In genomic region chr13:110338441-110339101, GRCh38 we compare ENCODE assay signal across 10 cellular contexts. TPM values are rescaled to one million over a fixed set of nuclear protein-coding genes. Genes with fewer than 3 reads are reported as not detected.
DNase-seq lines count a peak whose midpoint lies in the region; ATAC-seq, FAIRE-seq and TF ChIP-seq lines count a peak whose summit lies in the region.
"Had no signal": no experiment of that assay in that cellular context is flagged by ENCODE, and none has a peak within 500 bp of the region (broad histone marks: within the 10 kb centered on the region; RNA-seq: fewer than 3 reads in every experiment).

No MANE protein-coding gene starts in this region.

- ATAC-seq in GM18498 (IDR thresholded peaks at IDR 0.05; ENCODE audit: unreplicated experiment) = no peak
- no peak for ATAC-seq in HG03460 (IDR thresholded peaks at IDR 0.05; ENCODE audit: unreplicated experiment)

- no peak for FAIRE-seq in small intestine (lab: Jason Lieb, UNC)

- H3K4me1 ChIP-seq in skeletal muscle satellite cell (ENCODE audit: control insufficient read depth, insufficient read depth, low read length) (peaks cover 48% of the 10 kb centered on the region), small intestine (ENCODE audit: control insufficient read depth in 2 of 2, insufficient read depth in 1 of 2, low read depth in 1 of 2, low read length in 1 of 2) (peaks cover 0 to 9% of the 10 kb centered on the region in 2 donors)
- H3K4me1 ChIP-seq: Caco-2 had no signal

- H3K36me3 ChIP-seq in skeletal muscle satellite cell (ENCODE audit: insufficient read depth, low read length) (peaks cover 3% of the 10 kb centered on the region), small intestine (ENCODE audit: control insufficient read depth in 2 of 2, insufficient read depth in 2 of 2, low read length in 2 of 2) (no peaks in the 10 kb centered on the region)

- 41 to 64% (median 59%) methylated on average over 13 of the region's 13 CpGs for WGBS in small intestine, 3 donors

- H3K27ac ChIP-seq in layer of hippocampus (ENCODE audit: low read depth, low read length) (peak overlapping the region; percentile 46), small intestine (ENCODE audit: low read depth in 1 of 2, low read length in 1 of 2) (peak overlapping the region in 1 of 2 donors; percentile 93)

- H3K4me3 ChIP-seq in choroid plexus epithelial cell (ENCODE audit: low read depth, low read length) (no peak overlapping the region), skeletal muscle satellite cell (ENCODE audit: low read length) (no peak overlapping the region), small intestine (ENCODE audit: low read depth in 1 of 2, low read length in 2 of 2) (no peak overlapping the region)

- H3K4me2 ChIP-seq in skeletal muscle satellite cell (ENCODE audit: low read length) = peak overlapping the region; percentile 13

- H3K27me3 ChIP-seq in layer of hippocampus (ENCODE audit: control insufficient read depth, insufficient read depth, low read length) = no peaks in the 10 kb centered on the region
- no peaks in the 10 kb centered on the region for H3K27me3 ChIP-seq in skeletal muscle satellite cell (ENCODE audit: control insufficient read depth, insufficient read depth, low read length)
- H3K27me3 ChIP-seq in small intestine (ENCODE audit: control insufficient read depth in 2 of 2, insufficient read depth in 2 of 2, low read length in 2 of 2) = no peaks in the 10 kb centered on the region

- TF ChIP-seq CTCF in choroid plexus epithelial cell (conservative IDR thresholded peaks at IDR 0.05; ENCODE audit: low read depth, low read length) = no peak

- peak; percentile 64 for DNase-seq in ELF-1 (ENCODE audit: low read depth, low spot score)
- DNase-seq in choroid plexus epithelial cell (ENCODE audit: low read depth) = peak; percentile 93
- DNase-seq in small intestine = no peak
- DNase-seq in SK-N-DZ (ENCODE audit: low spot score) = no peak
- DNase-seq: Caco-2, NCI-H748 treated with DMSO at 0.1 percent for 48 hours had no signal

- no peaks in the 10 kb centered on the region for H3K9me3 ChIP-seq in skeletal muscle satellite cell (replicated peaks; ENCODE audit: low read length)
- H3K9me3 ChIP-seq in small intestine (ENCODE audit: control insufficient read depth, low read depth) = no peaks in the 10 kb centered on the region
- H3K9me3 ChIP-seq: Caco-2 had no signal

- peak overlapping the region; percentile 11 for H3K9ac ChIP-seq in skeletal muscle satellite cell (ENCODE audit: low read depth, low read length)

RNA-seq across cellular contexts. Expression of gene COL4A2, which starts 31.5 kb away (rescaled TPM):
- total RNA-seq in skeletal muscle satellite cell (2012; rRNA removed) = 75.5 and 113 TPM in 2 replicates
- 10 to 100 TPM; 42.3 to 76.7 (median 52.4) TPM for polyA plus RNA-seq in small intestine
- polyA plus RNA-seq in SK-N-DZ (2014; cell fraction: cytosol; rRNA removed) = 65.4 and 81.9 TPM in 2 replicates
- polyA plus RNA-seq in SK-N-DZ (2014; cell fraction: nucleus; rRNA removed) = 108 and 116 TPM in 2 replicates

RNA-seq across cellular contexts. Expression of gene COL4A1, which starts 31.6 kb away (rescaled TPM):
- 112 and 149 TPM in 2 replicates for total RNA-seq in skeletal muscle satellite cell (2012; rRNA removed)
- 10 to 100 TPM in 1 of 3 donors, 1 to 10 TPM in 2; 3.1 to 58.5 (median 5.9) TPM for polyA plus RNA-seq in small intestine
- polyA plus RNA-seq in SK-N-DZ (2014; cell fraction: cytosol; rRNA removed) = 47.5 and 48.2 TPM in 2 replicates
- 44.8 and 49.1 TPM in 2 replicates for polyA plus RNA-seq in SK-N-DZ (2014; cell fraction: nucleus; rRNA removed)

Comparison
In these comparisons a context has a peak if more than half of its experiments do, and no peak if none do; other contexts are left out.
1. DNase-seq: peak in ELF-1 (single experiment) and choroid plexus epithelial cell (single experiment); none in small intestine (single experiment) and SK-N-DZ (single experiment).